ENCODE assay signal across 17 cellular contexts in genomic region chr1:174197088-174197487, GRCh38. TPM values are rescaled to one million over a fixed set of nuclear protein-coding genes. Genes with fewer than 3 reads are reported as not detected.
DNase-seq lines count a peak whose midpoint lies in the region; ATAC-seq and TF ChIP-seq lines count a peak whose summit lies in the region.
"Had no signal": no experiment of that assay in that cellular context is flagged by ENCODE, and none has a peak within 500 bp of the region (broad histone marks: within the 10 kb centered on the region; RNA-seq: fewer than 3 reads in every experiment).

No MANE protein-coding gene starts in this region.

- TF ChIP-seq CTCF in right atrium auricular region (IDR thresholded peaks at IDR 0.05) (no peak), heart right ventricle (IDR thresholded peaks at IDR 0.05) (no peak), nephron progenitor cell (IDR thresholded peaks at IDR 0.05) (no peak)

- POLR2A ChIA-PET in activated CD4-positive, alpha-beta memory T cell treated with anti-CD3 and anti-CD28 coated beads for 36 hours (lab: Charles Lee): no interaction called here

- H3K36me3 Mint-ChIP-seq in nephron progenitor cell (ENCODE audit: low read depth): peaks cover 6% of the 10 kb centered on the region
- peaks cover 1% of the 10 kb centered on the region for H3K36me3 Mint-ChIP-seq in activated CD4-positive, alpha-beta memory T cell treated with anti-CD3 and anti-CD28 coated beads for 36 hours

- H3K36me3 ChIP-seq in right atrium auricular region (no peaks in the 10 kb centered on the region), heart right ventricle (no peaks in the 10 kb centered on the region), SK-N-MC (ENCODE audit: insufficient read depth, low read length) (peaks cover 5% of the 10 kb centered on the region; the same call in 1 of the 2 replicates)

- intact Hi-C loops in Right ventricle myocardium superior (cut with DNase I): no loop called here
- intact Hi-C loops in Right ventricle myocardium inferior (cut with DNase I): no loop called here
- intact Hi-C loops in heart right ventricle (cut with DNase I): no loop called here
- intact Hi-C loops in activated CD4-positive, alpha-beta memory T cell treated with anti-CD3 and anti-CD28 coated beads for 36 hours (cut with micrococcal nuclease): no loop called here

- no peak overlapping the region for H3K9ac ChIP-seq in SK-N-MC (ENCODE audit: insufficient read length)
- H3K9ac ChIP-seq: GM23248 had no signal

- peaks cover 0 to 26% of the 10 kb centered on the region in 2 donors for H3K4me1 ChIP-seq in right atrium auricular region
- H3K4me1 ChIP-seq in heart right ventricle: peaks cover 0 to 18% (median 0%) of the 10 kb centered on the region in 9 donors
- H3K4me1 ChIP-seq: A549, Caco-2 had no signal

- DNase-seq in Right ventricle myocardium superior (no peak), Right ventricle myocardium inferior (ENCODE audit: missing footprints) (no peak), right atrium auricular region (ENCODE audit: low spot score) (no peak), heart right ventricle (no peak), SK-N-MC (ENCODE audit: low read depth, low spot score) (no peak), nephron progenitor cell (no peak), NCI-H1436 (lab: John Stamatoyannopoulos, UW) (no peak)
- DNase-seq in activated CD4-positive, alpha-beta memory T cell treated with anti-CD3 and anti-CD28 coated beads for 36 hours: no peak
- DNase-seq: AML-193; Caco-2; CD4-positive, alpha-beta T cell; GM23248; HCEC 1CT had no signal

- WGBS in heart right ventricle, 2 donors: 76 to 81% methylated on average over 2 of the region's 2 CpGs

- peak overlapping the region; percentile 33 for H3K27ac Mint-ChIP-seq in nephron progenitor cell
- H3K27ac Mint-ChIP-seq in activated CD4-positive, alpha-beta memory T cell treated with anti-CD3 and anti-CD28 coated beads for 36 hours: no peak overlapping the region
- H3K27ac Mint-ChIP-seq: CD4-positive, alpha-beta T cell had no signal

- peaks cover 2% of the 10 kb centered on the region for H3K9me3 Mint-ChIP-seq in nephron progenitor cell
- H3K9me3 Mint-ChIP-seq in activated CD4-positive, alpha-beta memory T cell treated with anti-CD3 and anti-CD28 coated beads for 36 hours: no peaks in the 10 kb centered on the region
- H3K9me3 Mint-ChIP-seq: CD4-positive, alpha-beta T cell had no signal

- CTCF ChIA-PET in activated CD4-positive, alpha-beta memory T cell treated with anti-CD3 and anti-CD28 coated beads for 36 hours (lab: Charles Lee): interaction anchor here (0.6 kb wide), 1 partner anchor 35 kb away, joined by 3 read pairs; no protein-coding TSS in a partner anchor

- H3K27ac ChIP-seq in right atrium auricular region: peak overlapping the region; percentile 54 to 71
- H3K27ac ChIP-seq in heart right ventricle: peak overlapping the region in 4 of 10 donors; percentile 15 to 63 (median 46)
- H3K27ac ChIP-seq in SK-N-MC: 0 out of 2 replicates have a peak overlapping the region, but pooled peaks have one; percentile 44
- H3K27ac ChIP-seq: 22Rv1, A549, C4-2B, GM23248 had no signal

- peak; percentile 42 for ATAC-seq in Right ventricle myocardium superior (ENCODE audit: poor library complexity)
- no peak for ATAC-seq in Right ventricle myocardium inferior
- ATAC-seq in heart right ventricle: no peak
- ATAC-seq: A549, HepG2 had no signal

- H3K4me3 ChIP-seq in right atrium auricular region: no peak overlapping the region
- H3K4me3 ChIP-seq in heart right ventricle: peak overlapping the region in 2 of 10 donors; percentile 4
- no peak overlapping the region for H3K4me3 ChIP-seq in SK-N-MC
- H3K4me3 ChIP-seq: A549, GM23248 had no signal

- H3K9me3 ChIP-seq in right atrium auricular region (no peaks in the 10 kb centered on the region), heart right ventricle (no peaks in the 10 kb centered on the region), SK-N-MC (ENCODE audit: low read depth, low read length) (peaks cover 6% of the 10 kb centered on the region; the same call in 1 of the 2 replicates)
- H3K9me3 ChIP-seq: A549, Caco-2 had no signal

- peaks cover 2% of the 10 kb centered on the region for H3K27me3 Mint-ChIP-seq in nephron progenitor cell (ENCODE audit: low read depth, poor library complexity)
- no peaks in the 10 kb centered on the region for H3K27me3 Mint-ChIP-seq in activated CD4-positive, alpha-beta memory T cell treated with anti-CD3 and anti-CD28 coated beads for 36 hours
- H3K27me3 Mint-ChIP-seq: CD4-positive, alpha-beta T cell had no signal

- H3K4me3 Mint-ChIP-seq in nephron progenitor cell: no peak overlapping the region
- H3K4me3 Mint-ChIP-seq in activated CD4-positive, alpha-beta memory T cell treated with anti-CD3 and anti-CD28 coated beads for 36 hours: no peak overlapping the region
- H3K4me3 Mint-ChIP-seq: CD4-positive, alpha-beta T cell had no signal

- H3K27me3 ChIP-seq in right atrium auricular region (no peaks in the 10 kb centered on the region), heart right ventricle (no peaks in the 10 kb centered on the region)

- H3K4me1 Mint-ChIP-seq in nephron progenitor cell: no peaks in the 10 kb centered on the region
- H3K4me1 Mint-ChIP-seq in activated CD4-positive, alpha-beta memory T cell treated with anti-CD3 and anti-CD28 coated beads for 36 hours (ENCODE audit: low read depth): peaks cover 22% of the 10 kb centered on the region

RNA-seq across cellular contexts. Expression of gene RABGAP1L, which starts 37.8 kb away (rescaled TPM):
- total RNA-seq in Right ventricle myocardium superior: 53.6 TPM
- total RNA-seq in Right ventricle myocardium inferior: 61.4 TPM
- 100 to 1,000 TPM; 148 to 174 TPM for total RNA-seq in right atrium auricular region
- 100 to 1,000 TPM in 6 of 10 donors, 10 to 100 TPM in 4; 57.0 to 167 (median 114) TPM for total RNA-seq in heart right ventricle
- polyA plus RNA-seq in heart right ventricle: 100 to 1,000 TPM in 1 of 2 donors, 10 to 100 TPM in 1; 13.0 to 104 TPM
- total RNA-seq in activated CD4-positive, alpha-beta memory T cell treated with anti-CD3 and anti-CD28 coated beads for 36 hours: 10 to 100 TPM; 30.5 to 30.9 TPM
